Comparison of ENCODE assay signal across 14 cellular contexts in the genomic region with DNA sequence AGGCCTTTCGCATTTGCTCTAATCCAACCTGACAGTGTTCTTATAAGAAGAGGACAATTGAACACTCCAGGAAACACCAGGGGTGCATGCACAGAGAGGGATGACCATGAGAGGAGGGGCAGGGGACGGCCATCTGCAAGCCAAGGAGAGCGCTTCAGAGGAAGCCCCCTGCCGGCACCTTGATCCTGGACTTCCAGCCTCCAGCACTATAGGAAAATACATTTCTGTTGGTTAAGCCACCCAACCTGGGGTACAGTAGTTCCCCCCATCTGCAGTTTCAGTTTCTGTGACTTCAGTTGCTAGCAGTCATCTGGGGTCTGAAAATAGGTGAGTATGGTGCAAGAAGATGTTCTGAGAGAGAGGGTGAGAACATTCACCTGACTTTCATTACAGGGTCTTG.
DNase-seq lines count a peak whose midpoint lies in the region; ATAC-seq and TF ChIP-seq lines count a peak whose summit lies in the region.
"Had no signal": no experiment of that assay in that cellular context is flagged by ENCODE, and none has a peak within 500 bp of the region (broad histone marks: within the 10 kb centered on the region; RNA-seq: fewer than 3 reads in every experiment).

No MANE protein-coding gene starts in this region.

- TF ChIP-seq CTCF in endodermal cell (conservative IDR thresholded peaks at IDR 0.05) = peak; percentile 25

- H3K27me3 ChIP-seq in Karpas-422 (ENCODE audit: low read length) = no peaks in the 10 kb centered on the region
- no peaks in the 10 kb centered on the region for H3K27me3 ChIP-seq in endodermal cell (ENCODE audit: control insufficient read depth, insufficient read depth, low read length, poor library complexity, severe bottlenecking)

- CTCF ChIA-PET in activated CD4-positive, alpha-beta T cell treated with anti-CD3 and anti-CD28 coated beads for 36 hours (lab: Charles Lee) = no interaction called here

- H3K4me1 ChIP-seq in Karpas-422 (ENCODE audit: low read length) = peaks cover 97% of the 10 kb centered on the region
- H3K4me1 ChIP-seq in endodermal cell (ENCODE audit: control insufficient read depth, insufficient read depth, low read length) = peaks cover 23% of the 10 kb centered on the region
- H3K4me1 ChIP-seq: psoas muscle had no signal

- no peak overlapping the region for H3K27ac Mint-ChIP-seq in endodermal cell
- H3K27ac Mint-ChIP-seq in activated CD4-positive, alpha-beta T cell treated with anti-CD3 and anti-CD28 coated beads for 36 hours = no peak overlapping the region
- H3K27ac Mint-ChIP-seq: activated T-helper 1 cell treated with anti-CD3 and anti-CD28 coated beads, Interleukin-12 subunit alpha, Interleukin-12 subunit beta, Interleukin-2, Interleukin-4 antibody, amounts not matched to agents 30 ng/mL and 10 ng/mL and 1 ng/mL, durations not matched to agents 14 hours and 24 hours and 36 hours; B cell had no signal

- H3K27me3 Mint-ChIP-seq in endodermal cell (ENCODE audit: insufficient read depth) = no peaks in the 10 kb centered on the region
- H3K27me3 Mint-ChIP-seq in activated CD4-positive, alpha-beta T cell treated with anti-CD3 and anti-CD28 coated beads for 36 hours = peaks cover 16% of the 10 kb centered on the region
- H3K27me3 Mint-ChIP-seq: B cell had no signal

- H3K27ac ChIP-seq in Karpas-422 (ENCODE audit: low read length) (peak overlapping the region; percentile 99), endodermal cell (ENCODE audit: low read depth, low read length) (no peak overlapping the region)
- H3K27ac ChIP-seq: psoas muscle had no signal

- H3K4me1 Mint-ChIP-seq in endodermal cell = peaks cover 45% of the 10 kb centered on the region
- H3K4me1 Mint-ChIP-seq in activated CD4-positive, alpha-beta T cell treated with anti-CD3 and anti-CD28 coated beads for 36 hours = no peaks in the 10 kb centered on the region

- peaks cover 55% of the 10 kb centered on the region for H3K79me2 ChIP-seq in Karpas-422 (ENCODE audit: low read length)

- no peaks in the 10 kb centered on the region for H3K9me3 ChIP-seq in Karpas-422 (ENCODE audit: low read length)
- no peaks in the 10 kb centered on the region for H3K9me3 ChIP-seq in endodermal cell (ENCODE audit: control insufficient read depth, low read length)
- H3K9me3 ChIP-seq: psoas muscle had no signal

- no peaks in the 10 kb centered on the region for H3K36me3 ChIP-seq in Karpas-422 (ENCODE audit: insufficient read depth, low read length)
- H3K36me3 ChIP-seq in endodermal cell (ENCODE audit: control insufficient read depth, insufficient read depth, low read length) = no peaks in the 10 kb centered on the region

- no peak overlapping the region for H3K4me3 Mint-ChIP-seq in endodermal cell
- no peak overlapping the region for H3K4me3 Mint-ChIP-seq in activated CD4-positive, alpha-beta T cell treated with anti-CD3 and anti-CD28 coated beads for 36 hours
- H3K4me3 Mint-ChIP-seq: activated T-helper 1 cell treated with anti-CD3 and anti-CD28 coated beads, Interleukin-12 subunit alpha, Interleukin-12 subunit beta, Interleukin-2, Interleukin-4 antibody, amounts not matched to agents 30 ng/mL and 10 ng/mL and 1 ng/mL, durations not matched to agents 14 hours and 24 hours and 36 hours had no signal

- WGBS in endodermal cell (ENCODE audit: insufficient coverage in 1 of 2, insufficient read length in 1 of 2), 2 experiments = 49 to 70% methylated on average over 2 to 4 of the region's 4 CpGs

- POLR2A ChIA-PET in activated CD4-positive, alpha-beta T cell treated with anti-CD3 and anti-CD28 coated beads for 36 hours (lab: Charles Lee) = no interaction called here

- no peaks in the 10 kb centered on the region for H3K36me3 Mint-ChIP-seq in endodermal cell (ENCODE audit: low read depth)
- no peaks in the 10 kb centered on the region for H3K36me3 Mint-ChIP-seq in activated CD4-positive, alpha-beta T cell treated with anti-CD3 and anti-CD28 coated beads for 36 hours (ENCODE audit: low read depth)

- H3K9me3 Mint-ChIP-seq in endodermal cell = no peaks in the 10 kb centered on the region
- H3K9me3 Mint-ChIP-seq in activated CD4-positive, alpha-beta T cell treated with anti-CD3 and anti-CD28 coated beads for 36 hours (ENCODE audit: low read depth) = no peaks in the 10 kb centered on the region
- H3K9me3 Mint-ChIP-seq: activated T-helper 1 cell treated with anti-CD3 and anti-CD28 coated beads, Interleukin-12 subunit alpha, Interleukin-12 subunit beta, Interleukin-2, Interleukin-4 antibody, amounts not matched to agents 30 ng/mL and 10 ng/mL and 1 ng/mL, durations not matched to agents 14 hours and 24 hours and 36 hours had no signal

- no peak overlapping the region for H2AFZ ChIP-seq in Karpas-422 (ENCODE audit: low read length)

- H3K4me3 ChIP-seq in Karpas-422 (ENCODE audit: low read length) (peak overlapping the region; percentile 55), endodermal cell (ENCODE audit: low read length) (no peak overlapping the region)
- H3K4me3 ChIP-seq: psoas muscle had no signal

- no peaks in the 10 kb centered on the region for H3K9me2 ChIP-seq in Karpas-422 (replicated peaks; ENCODE audit: insufficient read depth, low read length)

- peak overlapping the region; percentile 73 for H3K4me2 ChIP-seq in Karpas-422 (ENCODE audit: low read depth, low read length, poor library complexity, severe bottlenecking)

- no peaks in the 10 kb centered on the region for H4K20me1 ChIP-seq in Karpas-422 (ENCODE audit: insufficient read depth, low read depth, low read length)

- H3K9ac ChIP-seq in Karpas-422 (ENCODE audit: low read length) (peak overlapping the region; percentile 72), endodermal cell (ENCODE audit: extremely low read depth, low read length, poor library complexity, severe bottlenecking) (no peak overlapping the region)

- peak; percentile 25 for DNase-seq in COR-L47 (lab: John Stamatoyannopoulos, UW)
- DNase-seq in Karpas-422 = peak; percentile 75
- peak; percentile 73 for DNase-seq in endodermal cell
- DNase-seq in C1 segment of cervical spinal cord (lab: John Stamatoyannopoulos, UW) = no peak
- no peak for DNase-seq in AG20443 (ENCODE audit: low spot score)
- DNase-seq in activated CD4-positive, alpha-beta T cell treated with anti-CD3 and anti-CD28 coated beads for 36 hours = no peak
- DNase-seq in AG08395 (ENCODE audit: low spot score) = no peak
- DNase-seq: NCI-H1694; stimulated activated naive CD4-positive, alpha-beta T cell had no signal

- ATAC-seq in GM21390 (IDR thresholded peaks at IDR 0.05; ENCODE audit: unreplicated experiment) = peak; percentile 46
- no peak for ATAC-seq in activated CD4-positive, alpha-beta T cell treated with anti-CD3 and anti-CD28 coated beads for 36 hours
- ATAC-seq: activated CD4-positive, CD25-positive, alpha-beta regulatory T cell treated with anti-CD3 and anti-CD28 coated beads, Interleukin-2, amount 50 U/mL, for 24 hours; psoas muscle had no signal

- intact Hi-C loops in activated CD4-positive, alpha-beta T cell treated with anti-CD3 and anti-CD28 coated beads for 36 hours (cut with DNase I, micrococcal nuclease) = no loop called here

Comparison
In these comparisons a context has a peak if more than half of its experiments do, and no peak if none do; other contexts are left out.
1. DNase-seq: peak in COR-L47 (single experiment), Karpas-422 (single experiment) and endodermal cell (single experiment); none in C1 segment of cervical spinal cord (0 of 14), AG20443 (single experiment), activated CD4-positive, alpha-beta T cell treated with anti-CD3 and anti-CD28 coated beads for 36 hours (single experiment) and AG08395 (single experiment).